1 cellular context compared by ENCODE assay signal in genomic region chr17:64732336-64733006, GRCh38.
TF ChIP-seq lines count a peak whose summit lies in the region.

No MANE protein-coding gene starts in this region.

TF ChIP-seq in HepG2, 621 proteins besides CTCF, POLR2A, EP300 and RAD21 (continued from another document):
- TF ChIP-seq ZBTB26 (CRISPR knock-in tag; IDR thresholded peaks at IDR 0.05; ENCODE audit: borderline replicate concordance) (0 out of 2 replicates have a peak, but pooled peaks have one; percentile 36), ZNF30 (CRISPR knock-in tag; IDR thresholded peaks at IDR 0.05) (no peak), ZNF816 (CRISPR knock-in tag; IDR thresholded peaks at IDR 0.05; ENCODE audit: borderline replicate concordance) (no peak), ZNF24 (IDR thresholded peaks at IDR 0.05) (no peak), ZNF354B (CRISPR knock-in tag; IDR thresholded peaks at IDR 0.05) (peak; percentile 61; the same call in 1 of the 2 replicates), TFAP4 (IDR thresholded peaks at IDR 0.05; ENCODE audit: borderline replicate concordance, low read depth) (0 out of 2 replicates have a peak, but pooled peaks have one; percentile 20), REPIN1 (CRISPR knock-in tag; IDR thresholded peaks at IDR 0.05; ENCODE audit: borderline replicate concordance, low read depth) (no peak), ZUFSP (CRISPR knock-in tag; IDR thresholded peaks at IDR 0.05; ENCODE audit: borderline replicate concordance) (no peak), ZBTB3 (CRISPR knock-in tag; IDR thresholded peaks at IDR 0.05; ENCODE audit: borderline replicate concordance, low read depth) (peak; percentile 97), KDM5A (IDR thresholded peaks at IDR 0.05; ENCODE audit: borderline replicate concordance, low read length) (no peak), KLF13 (CRISPR knock-in tag; IDR thresholded peaks at IDR 0.05) (no peak)
